Comparison of ENCODE assay signal across 11 cellular contexts in genomic region chr6:166553563-166554271, GRCh38. TPM values are rescaled to one million over a fixed set of nuclear protein-coding genes. Genes with fewer than 3 reads are reported as not detected.
DNase-seq lines count a peak whose midpoint lies in the region; ATAC-seq and TF ChIP-seq lines count a peak whose summit lies in the region.
"Had no signal": no experiment of that assay in that cellular context is flagged by ENCODE, and none has a peak within 500 bp of the region (broad histone marks: within the 10 kb centered on the region; RNA-seq: fewer than 3 reads in every experiment).

No MANE protein-coding gene starts in this region.

- no peaks in the 10 kb centered on the region for H4K20me1 ChIP-seq in Karpas-422 (ENCODE audit: insufficient read depth, low read depth, low read length)

- H2AFZ ChIP-seq in Karpas-422 (ENCODE audit: low read length), result no peak overlapping the region

- no peak overlapping the region for H3K27ac Mint-ChIP-seq in activated naive CD4-positive, alpha-beta T cell treated with anti-CD3 and anti-CD28 coated beads, Interleukin-2, amount 50 U/mL, for 72 hours
- H3K27ac Mint-ChIP-seq: T-helper 2 cell treated with Interferon-gamma antibody and Interleukin-4, amounts not matched to agents 5 μg/mL and 100 μg/mL, for 36 hours had no signal

- DNase-seq in Karpas-422 (no peak), coronary artery (ENCODE audit: low spot score) (no peak), left lung (no peak), LoVo (ENCODE audit: low spot score) (no peak), NCI-H345 treated with DMSO at 0.1 percent for 48 hours (lab: John Stamatoyannopoulos, UW; ENCODE audit: unreplicated experiment) (no peak)
- DNase-seq in activated naive CD4-positive, alpha-beta T cell treated with anti-CD3 and anti-CD28 coated beads, Interleukin-2, amount 50 U/mL, for 72 hours (ENCODE audit: low spot score in 2 of 2), result no peak
- DNase-seq: NCI-H2029 treated with DMSO at 0.1 percent for 48 hours had no signal

- peak overlapping the region; percentile 33 for H3K4me2 ChIP-seq in Karpas-422 (ENCODE audit: low read depth, low read length, poor library complexity, severe bottlenecking)

- no peak overlapping the region for H3K9ac ChIP-seq in Karpas-422 (ENCODE audit: low read length)
- H3K9ac ChIP-seq in subcutaneous abdominal adipose tissue (ENCODE audit: low read length in 5 of 5), result peak overlapping the region in 1 of 5 donors; percentile 57

- H3K9me3 Mint-ChIP-seq in activated naive CD4-positive, alpha-beta T cell treated with anti-CD3 and anti-CD28 coated beads, Interleukin-2, amount 50 U/mL, for 72 hours, result no peaks in the 10 kb centered on the region
- H3K9me3 Mint-ChIP-seq: T-helper 2 cell treated with Interferon-gamma antibody and Interleukin-4, amounts not matched to agents 5 μg/mL and 100 μg/mL, for 36 hours had no signal

- H3K27ac ChIP-seq in Karpas-422 (ENCODE audit: low read length), result peak overlapping the region; percentile 11; the same call in 1 of the 2 replicates
- H3K27ac ChIP-seq in coronary artery, result no peak overlapping the region
- peak overlapping the region; percentile 46 to 50 for H3K27ac ChIP-seq in left lung
- H3K27ac ChIP-seq in subcutaneous abdominal adipose tissue (ENCODE audit: low read depth, low read length), result peak overlapping the region; percentile 42
- H3K27ac ChIP-seq: thoracic aorta had no signal

- H3K4me3 ChIP-seq in Karpas-422 (ENCODE audit: low read length), result peak overlapping the region; percentile 18; the same call in 1 of the 2 replicates
- peak overlapping the region; percentile 15 for H3K4me3 ChIP-seq in coronary artery
- no peak overlapping the region for H3K4me3 ChIP-seq in left lung
- H3K4me3 ChIP-seq in subcutaneous abdominal adipose tissue (ENCODE audit: low read depth in 1 of 5, low read length in 5 of 5), result peak overlapping the region in 4 of 5 donors; percentile 15 to 37 (median 30)
- H3K4me3 ChIP-seq: thoracic aorta had no signal

- H3K36me3 ChIP-seq in Karpas-422 (ENCODE audit: insufficient read depth, low read length), result no peaks in the 10 kb centered on the region
- no peaks in the 10 kb centered on the region for H3K36me3 ChIP-seq in left lung
- no peaks in the 10 kb centered on the region for H3K36me3 ChIP-seq in subcutaneous abdominal adipose tissue (ENCODE audit: control insufficient read depth in 5 of 5, insufficient read depth in 5 of 5, low read length in 5 of 5)
- H3K36me3 ChIP-seq: thoracic aorta had no signal

- H3K4me1 ChIP-seq in Karpas-422 (ENCODE audit: low read length) (peaks cover 69% of the 10 kb centered on the region), left lung (peaks cover 0 to 43% of the 10 kb centered on the region in 2 donors), subcutaneous abdominal adipose tissue (ENCODE audit: control insufficient read depth in 5 of 5, insufficient read depth in 5 of 5, low read length in 5 of 5) (peaks cover 6 to 57% (median 26%) of the 10 kb centered on the region in 5 donors)

- intact Hi-C loops in left lung (cut with DNase I), result no loop called here

- H3K36me3 Mint-ChIP-seq in activated naive CD4-positive, alpha-beta T cell treated with anti-CD3 and anti-CD28 coated beads, Interleukin-2, amount 50 U/mL, for 72 hours, result peaks cover 0 to 11% of the 10 kb centered on the region in 2 donors

- H3K9me3 ChIP-seq in Karpas-422 (ENCODE audit: low read length) (no peaks in the 10 kb centered on the region), left lung (no peaks in the 10 kb centered on the region), subcutaneous abdominal adipose tissue (ENCODE audit: control insufficient read depth in 5 of 5, low read length in 5 of 5) (no peaks in the 10 kb centered on the region)
- H3K9me3 ChIP-seq: thoracic aorta had no signal

- no peaks in the 10 kb centered on the region for H3K9me2 ChIP-seq in Karpas-422 (replicated peaks; ENCODE audit: insufficient read depth, low read length)

- TF ChIP-seq CTCF in coronary artery (IDR thresholded peaks at IDR 0.05) (no peak), left lung (IDR thresholded peaks at IDR 0.05) (no peak)

- no peaks in the 10 kb centered on the region for H3K79me2 ChIP-seq in Karpas-422 (ENCODE audit: low read length)

- ATAC-seq in left lung (no peak), HG03025 (IDR thresholded peaks at IDR 0.05; ENCODE audit: low FRiP score, unreplicated experiment) (no peak)
- no peak for ATAC-seq in activated naive CD4-positive, alpha-beta T cell treated with anti-CD3 and anti-CD28 coated beads, Interleukin-2, amount 50 U/mL, for 72 hours

- H3K27me3 ChIP-seq in Karpas-422 (ENCODE audit: low read length) (no peaks in the 10 kb centered on the region), left lung (no peaks in the 10 kb centered on the region), subcutaneous abdominal adipose tissue (ENCODE audit: control insufficient read depth in 5 of 5, insufficient read depth in 4 of 5, low read length in 5 of 5) (no peaks in the 10 kb centered on the region)

RNA-seq across cellular contexts. Expression of gene RAMACL, which starts 32.8 kb away (rescaled TPM):
- 1.7 and 3.6 TPM in 2 replicates for total RNA-seq in Karpas-422 (2014; rRNA removed; shearing (Covaris generic); ENCODE audit: low replicate concordance)
- 1 to 10 TPM; 3.2 to 6.0 TPM for total RNA-seq in left lung
- total RNA-seq in activated naive CD4-positive, alpha-beta T cell treated with anti-CD3 and anti-CD28 coated beads, Interleukin-2, amount 50 U/mL, for 72 hours, result 1 to 10 TPM in 1 of 2 donors, under 1 TPM in 1; 0.52 to 1.2 TPM

Comparison
In these comparisons a context has a peak if more than half of its experiments do, and no peak if none do; other contexts are left out.
1. H3K27ac ChIP-seq: peak in Karpas-422 (single experiment), left lung (2 of 2) and subcutaneous abdominal adipose tissue (single experiment); none in coronary artery (0 of 2).
2. H3K4me3 ChIP-seq: peak in Karpas-422 (single experiment), coronary artery (single experiment) and subcutaneous abdominal adipose tissue (4 of 5); none in left lung (0 of 2).